ENCODE assay signal across 1 cellular context in the genomic region with DNA sequence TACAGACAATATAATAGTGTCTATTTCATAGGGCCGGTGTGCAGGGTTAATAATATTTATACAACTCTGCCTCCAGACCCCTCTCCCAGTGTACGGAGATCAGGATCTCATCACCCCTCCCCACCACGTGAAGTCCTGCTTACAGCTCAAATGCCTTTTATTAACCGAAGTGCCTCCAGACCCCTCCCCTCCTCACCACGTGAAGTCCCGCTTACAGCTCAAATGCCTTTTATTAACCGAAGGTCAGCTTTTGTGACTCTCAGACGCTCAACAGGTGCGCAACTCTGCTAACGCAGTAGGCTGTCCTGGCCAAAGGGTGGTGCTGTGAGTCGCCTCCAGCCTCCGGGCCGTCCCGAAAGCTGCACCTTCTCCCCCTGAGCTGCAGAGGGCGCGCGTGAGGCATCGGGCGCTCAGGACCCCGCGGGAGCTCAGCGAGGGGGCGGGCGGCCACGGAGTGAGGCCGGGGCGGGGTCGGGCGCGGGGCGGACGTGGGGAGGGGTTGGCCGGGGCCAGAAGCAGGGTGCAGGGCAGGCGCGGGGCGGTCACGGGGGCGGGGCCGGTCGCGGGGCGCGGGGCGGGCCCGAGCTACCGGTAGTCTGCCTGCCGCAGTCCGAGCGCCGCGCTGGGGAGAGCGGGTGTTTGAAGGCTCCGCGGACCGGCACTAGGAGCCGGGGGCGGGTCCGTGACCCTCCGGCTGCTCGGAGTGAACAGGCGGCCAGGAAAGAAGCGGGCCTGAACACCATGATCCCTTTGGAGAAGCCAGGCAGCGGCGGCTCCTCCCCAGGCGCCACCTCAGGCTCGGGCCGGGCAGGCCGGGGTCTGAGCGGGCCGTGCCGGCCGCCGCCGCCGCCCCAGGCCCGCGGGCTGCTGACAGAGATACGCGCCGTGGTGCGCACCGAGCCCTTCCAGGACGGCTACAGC.
TF ChIP-seq lines count a peak whose summit lies in the region.

Gene STK17A, plus strand, starts transcription at position 606 of the 921 bp plus-strand sequence. Its CDS starts 136 bp downstream, at position 742.

TF ChIP-seq in GM12878, 131 proteins besides CTCF, POLR2A, EP300 and RAD21 (continued from another document and continues in another):
- TF ChIP-seq, protein P1, sequence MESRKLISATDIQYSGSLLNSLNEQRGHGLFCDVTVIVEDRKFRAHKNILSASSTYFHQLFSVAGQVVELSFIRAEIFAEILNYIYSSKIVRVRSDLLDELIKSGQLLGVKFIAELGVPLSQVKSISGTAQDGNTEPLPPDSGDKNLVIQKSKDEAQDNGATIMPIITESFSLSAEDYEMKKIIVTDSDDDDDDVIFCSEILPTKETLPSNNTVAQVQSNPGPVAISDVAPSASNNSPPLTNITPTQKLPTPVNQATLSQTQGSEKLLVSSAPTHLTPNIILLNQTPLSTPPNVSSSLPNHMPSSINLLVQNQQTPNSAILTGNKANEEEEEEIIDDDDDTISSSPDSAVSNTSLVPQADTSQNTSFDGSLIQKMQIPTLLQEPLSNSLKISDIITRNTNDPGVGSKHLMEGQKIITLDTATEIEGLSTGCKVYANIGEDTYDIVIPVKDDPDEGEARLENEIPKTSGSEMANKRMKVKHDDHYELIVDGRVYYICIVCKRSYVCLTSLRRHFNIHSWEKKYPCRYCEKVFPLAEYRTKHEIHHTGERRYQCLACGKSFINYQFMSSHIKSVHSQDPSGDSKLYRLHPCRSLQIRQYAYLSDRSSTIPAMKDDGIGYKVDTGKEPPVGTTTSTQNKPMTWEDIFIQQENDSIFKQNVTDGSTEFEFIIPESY (IDR thresholded peaks at IDR 0.05), result no peak
- TF ChIP-seq, protein P2, sequence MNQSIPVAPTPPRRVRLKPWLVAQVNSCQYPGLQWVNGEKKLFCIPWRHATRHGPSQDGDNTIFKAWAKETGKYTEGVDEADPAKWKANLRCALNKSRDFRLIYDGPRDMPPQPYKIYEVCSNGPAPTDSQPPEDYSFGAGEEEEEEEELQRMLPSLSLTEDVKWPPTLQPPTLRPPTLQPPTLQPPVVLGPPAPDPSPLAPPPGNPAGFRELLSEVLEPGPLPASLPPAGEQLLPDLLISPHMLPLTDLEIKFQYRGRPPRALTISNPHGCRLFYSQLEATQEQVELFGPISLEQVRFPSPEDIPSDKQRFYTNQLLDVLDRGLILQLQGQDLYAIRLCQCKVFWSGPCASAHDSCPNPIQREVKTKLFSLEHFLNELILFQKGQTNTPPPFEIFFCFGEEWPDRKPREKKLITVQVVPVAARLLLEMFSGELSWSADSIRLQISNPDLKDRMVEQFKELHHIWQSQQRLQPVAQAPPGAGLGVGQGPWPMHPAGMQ (IDR thresholded peaks at IDR 0.05; ENCODE audit: borderline replicate concordance), result no peak
- TF ChIP-seq ZSCAN29 (IDR thresholded peaks at IDR 0.05) (0 out of 2 replicates have a peak, but pooled peaks have one; percentile 12), ATF7 (IDR thresholded peaks at IDR 0.05; ENCODE audit: low read depth) (no peak), HSF1 (IDR thresholded peaks at IDR 0.05; ENCODE audit: low read depth, low read length) (no peak), WRNIP1 (IDR thresholded peaks at IDR 0.05; ENCODE audit: borderline replicate concordance, low read depth, low read length) (no peak), PKNOX1 (IDR thresholded peaks at IDR 0.05) (no peak), RAD51 (IDR thresholded peaks at IDR 0.05) (no peak), TCF12 (IDR thresholded peaks at IDR 0.05; ENCODE audit: low read depth, low read length) (peak; percentile 76), SREBF1 (IDR thresholded peaks at IDR 0.05; ENCODE audit: low read length) (no peak), GABPA (IDR thresholded peaks at IDR 0.05; ENCODE audit: low read depth) (no peak), JUND (IDR thresholded peaks at IDR 0.05; ENCODE audit: low read depth, low read length) (no peak), USF2 (IDR thresholded peaks at IDR 0.05; ENCODE audit: borderline replicate concordance, low read depth, low read length) (no peak), SUZ12 (IDR thresholded peaks at IDR 0.05; ENCODE audit: unreplicated experiment) (no peak), E4F1 (IDR thresholded peaks at IDR 0.05; ENCODE audit: borderline replicate concordance, partially characterized antibody) (no peak), EED (IDR thresholded peaks at IDR 0.05; ENCODE audit: low read depth) (no peak), NBN (IDR thresholded peaks at IDR 0.05) (peak; percentile 47; the same call in 1 of the 2 replicates), FOS (IDR thresholded peaks at IDR 0.05; ENCODE audit: borderline replicate concordance, extremely low read depth, insufficient read length) (no peak), MXI1 (IDR thresholded peaks at IDR 0.05; ENCODE audit: low read depth, low read length) (peak; percentile 44; the same call in 1 of the 2 replicates)
- TF ChIP-seq, protein P3, sequence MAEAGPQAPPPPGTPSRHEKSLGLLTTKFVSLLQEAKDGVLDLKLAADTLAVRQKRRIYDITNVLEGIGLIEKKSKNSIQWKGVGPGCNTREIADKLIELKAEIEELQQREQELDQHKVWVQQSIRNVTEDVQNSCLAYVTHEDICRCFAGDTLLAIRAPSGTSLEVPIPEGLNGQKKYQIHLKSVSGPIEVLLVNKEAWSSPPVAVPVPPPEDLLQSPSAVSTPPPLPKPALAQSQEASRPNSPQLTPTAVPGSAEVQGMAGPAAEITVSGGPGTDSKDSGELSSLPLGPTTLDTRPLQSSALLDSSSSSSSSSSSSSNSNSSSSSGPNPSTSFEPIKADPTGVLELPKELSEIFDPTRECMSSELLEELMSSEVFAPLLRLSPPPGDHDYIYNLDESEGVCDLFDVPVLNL (IDR thresholded peaks at IDR 0.05; ENCODE audit: low read depth, low read length), result peak; percentile 20; the same call in 1 of the 2 replicates
- TF ChIP-seq, protein P4, sequence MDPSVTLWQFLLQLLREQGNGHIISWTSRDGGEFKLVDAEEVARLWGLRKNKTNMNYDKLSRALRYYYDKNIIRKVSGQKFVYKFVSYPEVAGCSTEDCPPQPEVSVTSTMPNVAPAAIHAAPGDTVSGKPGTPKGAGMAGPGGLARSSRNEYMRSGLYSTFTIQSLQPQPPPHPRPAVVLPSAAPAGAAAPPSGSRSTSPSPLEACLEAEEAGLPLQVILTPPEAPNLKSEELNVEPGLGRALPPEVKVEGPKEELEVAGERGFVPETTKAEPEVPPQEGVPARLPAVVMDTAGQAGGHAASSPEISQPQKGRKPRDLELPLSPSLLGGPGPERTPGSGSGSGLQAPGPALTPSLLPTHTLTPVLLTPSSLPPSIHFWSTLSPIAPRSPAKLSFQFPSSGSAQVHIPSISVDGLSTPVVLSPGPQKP (IDR thresholded peaks at IDR 0.05; ENCODE audit: low read depth, low read length), result no peak
- TF ChIP-seq, protein P5, sequence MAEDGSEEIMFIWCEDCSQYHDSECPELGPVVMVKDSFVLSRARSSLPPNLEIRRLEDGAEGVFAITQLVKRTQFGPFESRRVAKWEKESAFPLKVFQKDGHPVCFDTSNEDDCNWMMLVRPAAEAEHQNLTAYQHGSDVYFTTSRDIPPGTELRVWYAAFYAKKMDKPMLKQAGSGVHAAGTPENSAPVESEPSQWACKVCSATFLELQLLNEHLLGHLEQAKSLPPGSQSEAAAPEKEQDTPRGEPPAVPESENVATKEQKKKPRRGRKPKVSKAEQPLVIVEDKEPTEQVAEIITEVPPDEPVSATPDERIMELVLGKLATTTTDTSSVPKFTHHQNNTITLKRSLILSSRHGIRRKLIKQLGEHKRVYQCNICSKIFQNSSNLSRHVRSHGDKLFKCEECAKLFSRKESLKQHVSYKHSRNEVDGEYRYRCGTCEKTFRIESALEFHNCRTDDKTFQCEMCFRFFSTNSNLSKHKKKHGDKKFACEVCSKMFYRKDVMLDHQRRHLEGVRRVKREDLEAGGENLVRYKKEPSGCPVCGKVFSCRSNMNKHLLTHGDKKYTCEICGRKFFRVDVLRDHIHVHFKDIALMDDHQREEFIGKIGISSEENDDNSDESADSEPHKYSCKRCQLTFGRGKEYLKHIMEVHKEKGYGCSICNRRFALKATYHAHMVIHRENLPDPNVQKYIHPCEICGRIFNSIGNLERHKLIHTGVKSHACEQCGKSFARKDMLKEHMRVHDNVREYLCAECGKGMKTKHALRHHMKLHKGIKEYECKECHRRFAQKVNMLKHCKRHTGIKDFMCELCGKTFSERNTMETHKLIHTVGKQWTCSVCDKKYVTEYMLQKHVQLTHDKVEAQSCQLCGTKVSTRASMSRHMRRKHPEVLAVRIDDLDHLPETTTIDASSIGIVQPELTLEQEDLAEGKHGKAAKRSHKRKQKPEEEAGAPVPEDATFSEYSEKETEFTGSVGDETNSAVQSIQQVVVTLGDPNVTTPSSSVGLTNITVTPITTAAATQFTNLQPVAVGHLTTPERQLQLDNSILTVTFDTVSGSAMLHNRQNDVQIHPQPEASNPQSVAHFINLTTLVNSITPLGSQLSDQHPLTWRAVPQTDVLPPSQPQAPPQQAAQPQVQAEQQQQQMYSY (CRISPR knock-in tag; IDR thresholded peaks at IDR 0.05), result no peak
- TF ChIP-seq, protein P6, sequence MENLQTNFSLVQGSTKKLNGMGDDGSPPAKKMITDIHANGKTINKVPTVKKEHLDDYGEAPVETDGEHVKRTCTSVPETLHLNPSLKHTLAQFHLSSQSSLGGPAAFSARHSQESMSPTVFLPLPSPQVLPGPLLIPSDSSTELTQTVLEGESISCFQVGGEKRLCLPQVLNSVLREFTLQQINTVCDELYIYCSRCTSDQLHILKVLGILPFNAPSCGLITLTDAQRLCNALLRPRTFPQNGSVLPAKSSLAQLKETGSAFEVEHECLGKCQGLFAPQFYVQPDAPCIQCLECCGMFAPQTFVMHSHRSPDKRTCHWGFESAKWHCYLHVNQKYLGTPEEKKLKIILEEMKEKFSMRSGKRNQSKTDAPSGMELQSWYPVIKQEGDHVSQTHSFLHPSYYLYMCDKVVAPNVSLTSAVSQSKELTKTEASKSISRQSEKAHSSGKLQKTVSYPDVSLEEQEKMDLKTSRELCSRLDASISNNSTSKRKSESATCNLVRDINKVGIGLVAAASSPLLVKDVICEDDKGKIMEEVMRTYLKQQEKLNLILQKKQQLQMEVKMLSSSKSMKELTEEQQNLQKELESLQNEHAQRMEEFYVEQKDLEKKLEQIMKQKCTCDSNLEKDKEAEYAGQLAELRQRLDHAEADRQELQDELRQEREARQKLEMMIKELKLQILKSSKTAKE (IDR thresholded peaks at IDR 0.05; ENCODE audit: low read depth, poor library complexity, severe bottlenecking), result peak; percentile 47
- TF ChIP-seq, protein P7, sequence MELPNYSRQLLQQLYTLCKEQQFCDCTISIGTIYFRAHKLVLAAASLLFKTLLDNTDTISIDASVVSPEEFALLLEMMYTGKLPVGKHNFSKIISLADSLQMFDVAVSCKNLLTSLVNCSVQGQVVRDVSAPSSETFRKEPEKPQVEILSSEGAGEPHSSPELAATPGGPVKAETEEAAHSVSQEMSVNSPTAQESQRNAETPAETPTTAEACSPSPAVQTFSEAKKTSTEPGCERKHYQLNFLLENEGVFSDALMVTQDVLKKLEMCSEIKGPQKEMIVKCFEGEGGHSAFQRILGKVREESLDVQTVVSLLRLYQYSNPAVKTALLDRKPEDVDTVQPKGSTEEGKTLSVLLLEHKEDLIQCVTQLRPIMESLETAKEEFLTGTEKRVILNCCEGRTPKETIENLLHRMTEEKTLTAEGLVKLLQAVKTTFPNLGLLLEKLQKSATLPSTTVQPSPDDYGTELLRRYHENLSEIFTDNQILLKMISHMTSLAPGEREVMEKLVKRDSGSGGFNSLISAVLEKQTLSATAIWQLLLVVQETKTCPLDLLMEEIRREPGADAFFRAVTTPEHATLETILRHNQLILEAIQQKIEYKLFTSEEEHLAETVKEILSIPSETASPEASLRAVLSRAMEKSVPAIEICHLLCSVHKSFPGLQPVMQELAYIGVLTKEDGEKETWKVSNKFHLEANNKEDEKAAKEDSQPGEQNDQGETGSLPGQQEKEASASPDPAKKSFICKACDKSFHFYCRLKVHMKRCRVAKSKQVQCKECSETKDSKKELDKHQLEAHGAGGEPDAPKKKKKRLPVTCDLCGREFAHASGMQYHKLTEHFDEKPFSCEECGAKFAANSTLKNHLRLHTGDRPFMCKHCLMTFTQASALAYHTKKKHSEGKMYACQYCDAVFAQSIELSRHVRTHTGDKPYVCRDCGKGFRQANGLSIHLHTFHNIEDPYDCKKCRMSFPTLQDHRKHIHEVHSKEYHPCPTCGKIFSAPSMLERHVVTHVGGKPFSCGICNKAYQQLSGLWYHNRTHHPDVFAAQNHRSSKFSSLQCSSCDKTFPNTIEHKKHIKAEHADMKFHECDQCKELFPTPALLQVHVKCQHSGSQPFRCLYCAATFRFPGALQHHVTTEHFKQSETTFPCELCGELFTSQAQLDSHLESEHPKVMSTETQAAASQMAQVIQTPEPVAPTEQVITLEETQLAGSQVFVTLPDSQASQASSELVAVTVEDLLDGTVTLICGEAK (IDR thresholded peaks at IDR 0.05; ENCODE audit: borderline replicate concordance), result no peak
